Comparison of ENCODE assay signal across 27 cellular contexts in the genomic region with DNA sequence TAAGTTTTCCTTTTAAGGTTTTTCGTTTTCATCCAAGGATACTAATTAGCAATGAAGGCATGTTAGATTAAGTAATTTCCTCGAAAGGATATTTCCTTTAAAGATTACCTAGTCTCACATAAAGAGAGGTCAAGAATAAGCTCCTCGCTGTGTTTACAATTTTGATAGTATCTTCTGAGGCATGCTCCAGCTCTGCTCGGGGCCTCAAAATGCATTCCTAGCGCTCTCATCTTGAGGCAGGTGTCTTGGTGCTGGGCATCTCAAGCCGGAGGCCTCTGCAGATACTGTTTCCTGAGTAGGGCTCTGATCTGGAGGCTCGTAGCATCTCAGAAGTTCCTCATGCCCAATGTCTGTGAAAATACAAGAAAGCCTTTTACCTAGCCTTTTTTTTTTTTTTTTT.
DNase-seq lines count a peak whose midpoint lies in the region; ATAC-seq lines count a peak whose summit lies in the region.
"Had no signal": no experiment of that assay in that cellular context is flagged by ENCODE, and none has a peak within 500 bp of the region (broad histone marks: within the 10 kb centered on the region; RNA-seq: fewer than 3 reads in every experiment).

No MANE protein-coding gene starts in this region.

- no peak overlapping the region for H2BK12ac ChIP-seq in trophoblast cell (ENCODE audit: low read length)

- H3K9me3 ChIP-seq in trophoblast cell (ENCODE audit: insufficient read depth, low read depth, low read length), result no peaks in the 10 kb centered on the region
- H3K9me3 ChIP-seq: A549; BE2C; BLaER1; BLaER1 treated with 17β-estradiol and CSF1 and Interleukin-3, amounts not matched to agents 10 nM and 100 nM; Caco-2 had no signal

- no peaks in the 10 kb centered on the region for H3K79me2 ChIP-seq in trophoblast cell (ENCODE audit: control insufficient read depth, insufficient read depth, low read length, poor library complexity)

- H3K9ac ChIP-seq in trophoblast cell (ENCODE audit: low read length), result no peak overlapping the region
- H3K9ac ChIP-seq: BLaER1; BLaER1 treated with 17β-estradiol and CSF1 and Interleukin-3, amounts not matched to agents 10 nM and 100 nM had no signal

- no peak overlapping the region for H4K8ac ChIP-seq in trophoblast cell (ENCODE audit: low read depth, low read length)

- no peak overlapping the region for H2AK5ac ChIP-seq in trophoblast cell (ENCODE audit: low read length)

- H3K79me1 ChIP-seq in trophoblast cell (ENCODE audit: low read length), result no peaks in the 10 kb centered on the region

- H2BK120ac ChIP-seq in trophoblast cell (ENCODE audit: insufficient read depth, low read length, poor library complexity), result no peak overlapping the region

- no peak overlapping the region for H3K4me2 ChIP-seq in trophoblast cell (ENCODE audit: low read length)
- H3K4me2 ChIP-seq: A549; BLaER1; BLaER1 treated with 17β-estradiol and CSF1 and Interleukin-3, amounts not matched to agents 10 nM and 100 nM had no signal

- H2AFZ ChIP-seq in trophoblast cell (ENCODE audit: insufficient read depth, low read length, poor library complexity), result no peak overlapping the region

- no peak overlapping the region for H3K4ac ChIP-seq in trophoblast cell (ENCODE audit: low read depth, low read length)

- H3K27ac ChIP-seq in trophoblast cell (ENCODE audit: low read depth, low read length), result no peak overlapping the region
- H3K27ac ChIP-seq: 22Rv1; A549; BLaER1; BLaER1 treated with 17β-estradiol and CSF1 and Interleukin-3, amounts not matched to agents 10 nM and 100 nM; C4-2B had no signal

- H3K4me3 ChIP-seq in trophoblast cell (ENCODE audit: low read depth, low read length), result no peak overlapping the region
- H3K4me3 ChIP-seq: A549; BLaER1; BLaER1 treated with 17β-estradiol and CSF1 and Interleukin-3, amounts not matched to agents 10 nM and 100 nM had no signal

- H4K12ac ChIP-seq in trophoblast cell (ENCODE audit: low read depth, low read length), result no peak overlapping the region

- peak; percentile 28 to 58 for DNase-seq in trophoblast cell
- DNase-seq: 8988T; ACHN; AML-193; BE2C; C1 segment of cervical spinal cord; Calu3; CD4-positive, alpha-beta memory T cell; CD4-positive, alpha-beta T cell; CD4-positive, CD25-positive, alpha-beta regulatory T cell; CD8-positive, alpha-beta memory T cell; CD8-positive, alpha-beta T cell; COR-L47; DMS 273 treated with DMSO at 0.1 percent for 48 hours; DMS153; DMS53; DMS79; DMS79 treated with DMSO at 0.1 percent for 48 hours; DND-41; EL had no signal

- no peaks in the 10 kb centered on the region for H3K36me3 ChIP-seq in trophoblast cell (ENCODE audit: control insufficient read depth in 1 of 2, insufficient read depth in 2 of 2, low read length in 2 of 2)
- H3K36me3 ChIP-seq: BE2C; BLaER1; BLaER1 treated with 17β-estradiol and CSF1 and Interleukin-3, amounts not matched to agents 10 nM and 100 nM had no signal

- no peak overlapping the region for H4K91ac ChIP-seq in trophoblast cell (ENCODE audit: low read depth, low read length)

- peaks cover 0 to 3% of the 10 kb centered on the region in 2 experiments for H3K4me1 ChIP-seq in trophoblast cell (ENCODE audit: control insufficient read depth in 1 of 2, insufficient read depth in 2 of 2, low read length in 2 of 2)
- H3K4me1 ChIP-seq: A549; BE2C; BLaER1; BLaER1 treated with 17β-estradiol and CSF1 and Interleukin-3, amounts not matched to agents 10 nM and 100 nM; Caco-2 had no signal

- H3K27me3 ChIP-seq in trophoblast cell (ENCODE audit: insufficient read depth, low read length), result peaks cover 4% of the 10 kb centered on the region
- H3K27me3 ChIP-seq: BE2C; BLaER1; BLaER1 treated with 17β-estradiol and CSF1 and Interleukin-3, amounts not matched to agents 10 nM and 100 nM had no signal

- H3K18ac ChIP-seq in trophoblast cell (ENCODE audit: low read length), result no peak overlapping the region

- no peak overlapping the region for H3K14ac ChIP-seq in trophoblast cell (ENCODE audit: low read length)

- WGBS in trophoblast cell (ENCODE audit: extremely low coverage, insufficient coverage, insufficient read length), result no CpG with 5 or more reads among the region's 7 CpGs

- H2BK5ac ChIP-seq in trophoblast cell (ENCODE audit: low read depth, low read length, poor library complexity), result no peak overlapping the region

- no peak overlapping the region for H3K23ac ChIP-seq in trophoblast cell (ENCODE audit: low read length)

- ATAC-seq in GM21360 (IDR thresholded peaks at IDR 0.05; ENCODE audit: unreplicated experiment), result no peak
- ATAC-seq: A549; CD8-positive, alpha-beta T cell had no signal
